26 cellular contexts compared by ENCODE assay signal in genomic region chr19:13684021-13684420, GRCh38.
A peak's percentile ranks its signal among the peaks of the same experiment; 100 is the strongest.
DNase-seq lines count a peak whose midpoint lies in the region; ATAC-seq, FAIRE-seq and TF ChIP-seq lines count a peak whose summit lies in the region.
"Had no signal": no experiment of that assay in that cellular context is flagged by ENCODE, and none has a peak within 500 bp of the region (broad histone marks: within the 10 kb centered on the region; RNA-seq: fewer than 3 reads in every experiment).

No MANE protein-coding gene starts in this region.

- WGBS in HepG2 (ENCODE audit: low lambda C conversion rate), result 0% methylated on average over 1 of the region's 1 CpG

- in situ Hi-C loops in HepG2 (cut with HindIII; ENCODE audit: extremely low pct_ligation_motif_present, low pct_unique_long_range_greater_than_20kb), result no loop called here

- TF ChIP-seq EP300 in HepG2 (IDR thresholded peaks at IDR 0.05; ENCODE audit: low read depth in 2 of 2, low read length in 2 of 2) (no peak), HepG2 (CRISPR knock-in tag; IDR thresholded peaks at IDR 0.05; ENCODE audit: borderline replicate concordance) (no peak)

- H3K36me3 ChIP-seq in HepG2 (replicated peaks in 1 of 2; ENCODE audit: control insufficient read depth in 1 of 2, insufficient read depth in 2 of 2, low read length in 2 of 2), result no peaks in the 10 kb centered on the region
- H3K36me3 ChIP-seq: BE2C, SJSA1 had no signal

- no peak for TF ChIP-seq RAD21 in HepG2 (CRISPR knock-in tag; IDR thresholded peaks at IDR 0.05)

- TF ChIP-seq CTCF in HepG2 (CRISPR knock-in tag; IDR thresholded peaks at IDR 0.05), result no peak

- no peak overlapping the region for H3K9ac ChIP-seq in HepG2 (ENCODE audit: insufficient read depth, low read depth, low read length)
- H3K9ac ChIP-seq: GM23248, KMS-11 had no signal

- POLR2A ChIA-PET in HepG2 (lab: Yijun Ruan, JAX), result no interaction called here

- H2AFZ ChIP-seq in HepG2 (ENCODE audit: low read length), result no peak overlapping the region
- H2AFZ ChIP-seq: GM23248, PC-9 had no signal

- peaks cover 22% of the 10 kb centered on the region for H3K9me3 ChIP-seq in HepG2 (ENCODE audit: low read length)
- H3K9me3 ChIP-seq: BE2C, SJSA1 had no signal

- H3K4me2 ChIP-seq in HepG2 (ENCODE audit: low read depth, low read length), result no peak overlapping the region
- H3K4me2 ChIP-seq: KMS-11, PC-9 had no signal

- no peaks in the 10 kb centered on the region for H3K79me2 ChIP-seq in HepG2 (ENCODE audit: insufficient read depth, low read length)

- no TSS peak for BruUV-seq in HepG2 (replicated peaks; lab: Mats Ljungman, UMichigan)

- CTCF ChIA-PET in HepG2 (lab: Yijun Ruan, JAX; ENCODE audit: low intra/inter-chr PET ratio, low total read pairs), result no interaction called here

- no peak for ATAC-seq in HepG2
- no peak for ATAC-seq in HG03039 (IDR thresholded peaks at IDR 0.05; ENCODE audit: unreplicated experiment)
- no peak for ATAC-seq in HG02678 (IDR thresholded peaks at IDR 0.05; ENCODE audit: unreplicated experiment)
- ATAC-seq: Right ventricle myocardium inferior, T-cell had no signal

- no peak for FAIRE-seq in HepG2 (lab: Jason Lieb, UNC)
- FAIRE-seq: GM18507 had no signal

- DNase-seq in NCI-H2107 treated with DMSO at 0.1 percent for 48 hours (lab: John Stamatoyannopoulos, UW; ENCODE audit: unreplicated experiment), result peak; percentile 22
- DNase-seq in NCI-H2107 (lab: John Stamatoyannopoulos, UW), result no peak
- peak; percentile 83 for DNase-seq in NCI-H524 treated with DMSO at 0.1 percent for 48 hours (lab: John Stamatoyannopoulos, UW)
- peak; percentile 67 for DNase-seq in myocyte (ENCODE audit: low read depth)
- no peak for DNase-seq in HepG2 (ENCODE audit: low spot score)
- DNase-seq: 8988T; ACHN; BE2C; CD8-positive, alpha-beta memory T cell; DMS153; GM23248; H7; MM.1S; NCI-H1694; NCI-H2081; NCI-H2227 treated with DMSO at 0.1 percent for 48 hours; NCI-H82; NK-92 treated with Interleukin-12 subunit alpha and Interleukin-12 subunit beta, amount 100 ng/mL, for 24 hours; PC-9; T-cell had no signal

- H4K20me1 ChIP-seq in HepG2 (ENCODE audit: insufficient read depth, low read length), result no peaks in the 10 kb centered on the region

- H3K4me3 ChIP-seq in HepG2 (replicated peaks in 1 of 3; ENCODE audit: insufficient read depth in 1 of 3, low read depth in 2 of 3, low read length in 3 of 3), result no peak overlapping the region
- H3K4me3 ChIP-seq: GM23248, PC-9, SJSA1 had no signal

- no peaks in the 10 kb centered on the region for H3K4me1 ChIP-seq in HepG2 (ENCODE audit: insufficient read depth, low read length)
- H3K4me1 ChIP-seq: BE2C, SJSA1 had no signal

- intact Hi-C loops in HepG2 (cut with micrococcal nuclease; ENCODE audit: unreplicated experiment), result no loop called here

- TF ChIP-seq POLR2A in HepG2 (IDR thresholded peaks at IDR 0.05; ENCODE audit: insufficient read depth in 1 of 2, low read depth in 2 of 2, low read length in 2 of 2), result no peak

- no peaks in the 10 kb centered on the region for H3K27me3 ChIP-seq in HepG2 (ENCODE audit: control insufficient read depth in 1 of 2, insufficient read depth in 2 of 2, low read length in 2 of 2)
- H3K27me3 ChIP-seq: BE2C had no signal

- H3K27ac ChIP-seq in HepG2 (ENCODE audit: extremely low read length, insufficient read depth, low read length), result no peak overlapping the region
- H3K27ac ChIP-seq: GM23248, KMS-11, PC-9, SJSA1 had no signal

TF ChIP-seq in HepG2, 621 proteins besides CTCF, POLR2A, EP300 and RAD21:
- TF ChIP-seq ZNF44 (CRISPR knock-in tag; IDR thresholded peaks at IDR 0.05), result no peak
- TF ChIP-seq RCOR2 (CRISPR knock-in tag; IDR thresholded peaks at IDR 0.05), result no peak
- TF ChIP-seq ATF3 (CRISPR knock-in tag; IDR thresholded peaks at IDR 0.05), result no peak
- TF ChIP-seq SRSF9 (IDR thresholded peaks at IDR 0.05; ENCODE audit: borderline replicate concordance, insufficient read depth, low read depth, low read length, poor library complexity, severe bottlenecking), result no peak
- no peak for TF ChIP-seq ZZZ3 (CRISPR knock-in tag; IDR thresholded peaks at IDR 0.05; ENCODE audit: borderline replicate concordance)
- TF ChIP-seq ZSCAN9 (CRISPR knock-in tag; IDR thresholded peaks at IDR 0.05; ENCODE audit: borderline replicate concordance), result no peak
- TF ChIP-seq ZNF383 (CRISPR knock-in tag; IDR thresholded peaks at IDR 0.05; ENCODE audit: borderline replicate concordance), result no peak
- TF ChIP-seq TSC22D2 (CRISPR knock-in tag; IDR thresholded peaks at IDR 0.05; ENCODE audit: borderline replicate concordance), result no peak
- TF ChIP-seq HOXA5 (CRISPR knock-in tag; IDR thresholded peaks at IDR 0.05), result no peak

Comparison
In these comparisons a context has a peak if more than half of its experiments do, and no peak if none do; other contexts are left out.
1. DNase-seq: peak in NCI-H2107 treated with DMSO at 0.1 percent for 48 hours (single experiment), NCI-H524 treated with DMSO at 0.1 percent for 48 hours (single experiment) and myocyte (single experiment); none in NCI-H2107 (single experiment) and HepG2 (single experiment).